In the genomic region with DNA sequence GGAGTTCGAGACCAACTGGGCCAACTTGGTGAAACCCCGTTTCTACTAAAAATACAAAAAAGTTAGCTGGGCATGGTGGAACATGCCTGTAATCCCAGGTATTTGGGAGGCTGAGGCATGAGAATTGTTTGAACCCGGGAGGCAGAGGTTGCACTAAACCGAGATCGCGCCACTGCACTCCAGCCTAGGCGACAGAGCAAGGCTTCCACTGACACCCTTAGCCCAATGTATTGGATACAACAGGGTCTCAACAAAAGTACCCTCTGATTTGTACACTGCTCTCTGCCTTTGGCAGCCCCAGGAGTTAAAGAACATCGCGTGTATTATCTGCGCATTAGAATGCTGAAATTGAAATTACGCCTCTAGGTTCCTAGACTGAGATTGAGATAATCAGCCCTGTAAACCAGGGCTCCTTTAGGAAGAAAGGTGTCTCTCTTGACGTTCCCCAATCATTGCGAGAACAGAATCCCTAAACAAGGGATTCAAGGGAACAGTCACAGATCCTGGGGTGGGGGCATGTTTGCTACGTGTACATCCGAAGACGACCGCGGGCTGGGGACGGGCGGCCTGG, we compare ENCODE assay signal across 8 cellular contexts. TPM values are rescaled to one million over a fixed set of nuclear protein-coding genes. Genes with fewer than 3 reads are reported as not detected.
DNase-seq lines count a peak whose midpoint lies in the region; ATAC-seq lines count a peak whose summit lies in the region.

No MANE protein-coding gene starts in this region.

- peaks cover 5% of the 10 kb centered on the region for H3K79me1 ChIP-seq in neuronal stem cell (ENCODE audit: low read depth, low read length)

- peak overlapping the region; percentile 98 for H2AFZ ChIP-seq in neuronal stem cell (ENCODE audit: low read length)

- peak overlapping the region; percentile 84 for H2BK5ac ChIP-seq in neuronal stem cell (ENCODE audit: low read length)

- peak overlapping the region; percentile 100 for H3K27ac Mint-ChIP-seq in activated naive CD4-positive, alpha-beta T cell treated with anti-CD3 and anti-CD28 coated beads, Interleukin-2, amount 50 U/mL, for 24 hours

- no peak overlapping the region for H3K23ac ChIP-seq in neuronal stem cell (ENCODE audit: low read depth, low read length, poor library complexity)

- H4K8ac ChIP-seq in neuronal stem cell (ENCODE audit: low read depth, low read length), result no peak overlapping the region

- peak overlapping the region; percentile 41 for H3K4me3 ChIP-seq in NT2/D1 (ENCODE audit: insufficient read length, low read depth)
- peak overlapping the region; percentile 86 for H3K4me3 ChIP-seq in endocrine pancreas (ENCODE audit: control insufficient read depth, insufficient read depth, low read length)
- peak overlapping the region; percentile 96 to 98 for H3K4me3 ChIP-seq in neuronal stem cell (ENCODE audit: low read length in 2 of 2)

- H3K4me3 Mint-ChIP-seq in activated naive CD4-positive, alpha-beta T cell treated with anti-CD3 and anti-CD28 coated beads, Interleukin-2, amount 50 U/mL, for 24 hours, result peak overlapping the region; percentile 94

- no peak for ATAC-seq in GM19397 (IDR thresholded peaks at IDR 0.05; ENCODE audit: unreplicated experiment)
- no peak for ATAC-seq in esophagus mucosa

- no peak overlapping the region for H2AK5ac ChIP-seq in neuronal stem cell (ENCODE audit: low read depth, low read length)

- no peak overlapping the region for H3K14ac ChIP-seq in neuronal stem cell (ENCODE audit: low read length)

- no CpG with 5 or more reads among the region's 20 CpGs for WGBS in neuronal stem cell (ENCODE audit: extremely low coverage in 2 of 2, insufficient read length in 2 of 2, insufficient replicate concordance in 1 of 2), 2 donors

- no peak overlapping the region for H4K91ac ChIP-seq in neuronal stem cell (ENCODE audit: low read depth, low read length, poor library complexity)

- peak overlapping the region; percentile 98 for H3K4me2 ChIP-seq in neuronal stem cell (ENCODE audit: insufficient read depth, low read length, poor library complexity, severe bottlenecking)

- H3K4me1 Mint-ChIP-seq in activated naive CD4-positive, alpha-beta T cell treated with anti-CD3 and anti-CD28 coated beads, Interleukin-2, amount 50 U/mL, for 24 hours, result peaks cover 39% of the 10 kb centered on the region

- H3K27ac ChIP-seq in neuronal stem cell (replicated peaks; ENCODE audit: low read length), result peak overlapping the region; percentile 95

- no peak overlapping the region for H2BK15ac ChIP-seq in neuronal stem cell (ENCODE audit: low read length)

- no peak overlapping the region for H2BK120ac ChIP-seq in neuronal stem cell (ENCODE audit: low read depth, low read length)

- H3K4ac ChIP-seq in neuronal stem cell (ENCODE audit: low read length), result peak overlapping the region; percentile 17

- DNase-seq in activated naive CD4-positive, alpha-beta T cell treated with anti-CD3 and anti-CD28 coated beads, Interleukin-2, amount 50 U/mL, for 16 hours, result no peak
- DNase-seq in NT2/D1 (ENCODE audit: low read depth, low spot score) (no peak), neuronal stem cell (ENCODE audit: low spot score) (no peak), SIG-M5 (lab: John Stamatoyannopoulos, UW) (no peak)

- H3K18ac ChIP-seq in neuronal stem cell (ENCODE audit: low read length), result peak overlapping the region; percentile 98

- peak overlapping the region; percentile 42 for H2BK12ac ChIP-seq in neuronal stem cell (ENCODE audit: low read length)

- no peaks in the 10 kb centered on the region for H3K9me3 Mint-ChIP-seq in activated naive CD4-positive, alpha-beta T cell treated with anti-CD3 and anti-CD28 coated beads, Interleukin-2, amount 50 U/mL, for 24 hours

- H3K9me3 ChIP-seq in NT2/D1 (ENCODE audit: insufficient read depth, low read length) (no peaks in the 10 kb centered on the region), endocrine pancreas (ENCODE audit: control insufficient read depth, low read length) (no peaks in the 10 kb centered on the region), neuronal stem cell (replicated peaks in 1 of 2; ENCODE audit: control insufficient read depth in 2 of 2, insufficient read depth in 1 of 2, low read depth in 1 of 2, low read length in 2 of 2) (no peaks in the 10 kb centered on the region)

- H3K27me3 ChIP-seq in NT2/D1 (ENCODE audit: insufficient read depth, insufficient read length), result no peaks in the 10 kb centered on the region
- no peaks in the 10 kb centered on the region for H3K27me3 ChIP-seq in endocrine pancreas (ENCODE audit: control insufficient read depth, insufficient read depth, low read length)
- no peaks in the 10 kb centered on the region for H3K27me3 ChIP-seq in neuronal stem cell (ENCODE audit: control insufficient read depth in 3 of 3, insufficient read depth in 3 of 3, low read depth in 1 of 3, low read length in 3 of 3)

- H3K4me1 ChIP-seq in NT2/D1 (ENCODE audit: insufficient read depth, insufficient read length) (no peaks in the 10 kb centered on the region), endocrine pancreas (ENCODE audit: control insufficient read depth, insufficient read depth, low read length) (peaks cover 10% of the 10 kb centered on the region), neuronal stem cell (ENCODE audit: control insufficient read depth in 2 of 2, insufficient read depth in 1 of 2, low read depth in 1 of 2, low read length in 2 of 2) (peaks cover 3 to 5% of the 10 kb centered on the region in 2 donors)

- peaks cover 12% of the 10 kb centered on the region for H3K36me3 ChIP-seq in NT2/D1 (ENCODE audit: insufficient read depth, insufficient read length, low read length)
- H3K36me3 ChIP-seq in endocrine pancreas (ENCODE audit: control insufficient read depth, insufficient read depth, low read length), result no peaks in the 10 kb centered on the region
- H3K36me3 ChIP-seq in neuronal stem cell (replicated peaks in 1 of 2; ENCODE audit: control insufficient read depth in 2 of 2, insufficient read depth in 2 of 2, low read length in 2 of 2), result peaks cover 0 to 10% of the 10 kb centered on the region in 2 donors

- H3K9ac ChIP-seq in NT2/D1 (ENCODE audit: insufficient read length, low read depth) (peak overlapping the region; percentile 83), endocrine pancreas (ENCODE audit: control insufficient read depth, insufficient read depth, low read length) (peak overlapping the region; percentile 79), neuronal stem cell (ENCODE audit: low read depth, low read length, poor library complexity) (peak overlapping the region; percentile 81)

- no peaks in the 10 kb centered on the region for H3K27me3 Mint-ChIP-seq in activated naive CD4-positive, alpha-beta T cell treated with anti-CD3 and anti-CD28 coated beads, Interleukin-2, amount 50 U/mL, for 24 hours

- peaks cover 9% of the 10 kb centered on the region for H3K36me3 Mint-ChIP-seq in activated naive CD4-positive, alpha-beta T cell treated with anti-CD3 and anti-CD28 coated beads, Interleukin-2, amount 50 U/mL, for 24 hours

RNA-seq across cellular contexts. Expression of gene IPO5, which starts 21.9 kb away (rescaled TPM):
- 255 TPM for polyA plus RNA-seq in neuronal stem cell (2013, experiment 1 of 2)
- polyA plus RNA-seq in neuronal stem cell (2013, experiment 2 of 2), result 259 TPM
- 69.5 TPM for total RNA-seq in esophagus mucosa

Comparison
In these comparisons a context has a peak if more than half of its experiments do, and no peak if none do; other contexts are left out.
1. H3K4me3 ChIP-seq: peak in every context shown above with its lines; median percentile 97 in neuronal stem cell; 86 in endocrine pancreas; 41 in NT2/D1.